ENCODE assay signal across 8 cellular contexts in genomic region chr3:52197499-52197841, GRCh38. TPM values are rescaled to one million over a fixed set of nuclear protein-coding genes. Genes with fewer than 3 reads are reported as not detected.
A peak's percentile ranks its signal among the peaks of the same experiment; 100 is the strongest.
DNase-seq lines count a peak whose midpoint lies in the region; ATAC-seq, FAIRE-seq and TF ChIP-seq lines count a peak whose summit lies in the region.

No MANE protein-coding gene starts in this region.

- FAIRE-seq in bronchial epithelial cell (lab: Jason Lieb, UNC), result no peak

- H3K4me1 ChIP-seq in ACC112 (ENCODE audit: control insufficient read depth, insufficient read depth, low read length, unreplicated experiment) (peaks cover 56% of the 10 kb centered on the region), mucosa of descending colon (ENCODE audit: low read depth) (peaks cover 38% of the 10 kb centered on the region)

- no peaks in the 10 kb centered on the region for H3K9me3 ChIP-seq in mucosa of descending colon

- peak overlapping the region; percentile 89 for H3K4me3 ChIP-seq in ACC112 (ENCODE audit: low read depth, low read length)
- H3K4me3 ChIP-seq in bronchial epithelial cell (ENCODE audit: low read depth, low read length), result peak overlapping the region; percentile 85
- no peak overlapping the region for H3K4me3 ChIP-seq in mucosa of descending colon

- peaks cover 9% of the 10 kb centered on the region; the same call in 1 of the 2 replicates for H3K36me3 ChIP-seq in ACC112 (ENCODE audit: insufficient read depth, low read length)
- H3K36me3 ChIP-seq in bronchial epithelial cell (ENCODE audit: control insufficient read depth, insufficient read depth, low read length), result peaks cover 5% of the 10 kb centered on the region
- H3K36me3 ChIP-seq in mucosa of descending colon (ENCODE audit: low read depth), result no peaks in the 10 kb centered on the region

- H2AFZ ChIP-seq in ACC112 (ENCODE audit: low read length, unreplicated experiment), result peak overlapping the region; percentile 41

- H3K27me3 ChIP-seq in ACC112 (ENCODE audit: insufficient read depth, low read length), result no peaks in the 10 kb centered on the region
- H3K27me3 ChIP-seq in bronchial epithelial cell (ENCODE audit: control insufficient read depth, insufficient read depth, low read length), result peaks cover under 1% of the 10 kb centered on the region

- peaks cover 15% of the 10 kb centered on the region for H3K79me2 ChIP-seq in ACC112 (ENCODE audit: control insufficient read depth, insufficient read depth, low read length, unreplicated experiment)

- DNase-seq in bronchial epithelial cell (ENCODE audit: low read depth) (no peak), mucosa of descending colon (no peak), amygdala (lab: John Stamatoyannopoulos, UW) (no peak), dermis blood vessel endothelial cell (no peak), DMS79 (lab: John Stamatoyannopoulos, UW) (no peak)

- no peak overlapping the region for H3K27ac ChIP-seq in ACC112 (ENCODE audit: low read depth, low read length)

- TF ChIP-seq CTCF in bronchial epithelial cell (IDR thresholded peaks at IDR 0.05; ENCODE audit: insufficient read depth, low read length, severe bottlenecking), result no peak
- no peak for TF ChIP-seq CTCF in mucosa of descending colon (IDR thresholded peaks at IDR 0.05)

- intact Hi-C loops in mucosa of descending colon (cut with DNase I, micrococcal nuclease), result no loop called here

- ATAC-seq in HG03175 (IDR thresholded peaks at IDR 0.05; ENCODE audit: unreplicated experiment), result peak; percentile 1
- ATAC-seq in mucosa of descending colon, result peak; percentile 15
- no peak for ATAC-seq in GM21528 (IDR thresholded peaks at IDR 0.05; ENCODE audit: low FRiP score, unreplicated experiment)

RNA-seq across cellular contexts. Expression of gene ALAS1, which starts 0.5 kb away (rescaled TPM):
- total RNA-seq in bronchial epithelial cell (32.1 and 66.7 TPM in 2 replicates), mucosa of descending colon (100 to 1,000 TPM in 1 of 3 donors, 10 to 100 TPM in 2; 67.2 to 103 (median 94.6) TPM), dermis blood vessel endothelial cell (41.0 and 51.7 TPM in 2 replicates)

RNA-seq across cellular contexts. Expression of gene TLR9, which starts 28.0 kb away (rescaled TPM):
- total RNA-seq in bronchial epithelial cell (not detected in 2 replicates), mucosa of descending colon (under 1 TPM in 2 of 3 donors, not detected in 1; 0.77 to 0.89 TPM), dermis blood vessel endothelial cell (under 0.01 TPM in 1 of 2 replicates, not detected in the other)

RNA-seq across cellular contexts. Expression of gene TWF2, which starts 41.5 kb away (rescaled TPM):
- total RNA-seq in bronchial epithelial cell, result 47.6 and 57.7 TPM in 2 replicates
- 10 to 100 TPM; 39.1 to 41.1 (median 41.0) TPM for total RNA-seq in mucosa of descending colon
- 144 and 147 TPM in 2 replicates for total RNA-seq in dermis blood vessel endothelial cell

RNA-seq across cellular contexts. Expression of gene POC1A, which starts 43.2 kb away (rescaled TPM):
- total RNA-seq in bronchial epithelial cell (1.8 and 3.3 TPM in 2 replicates), mucosa of descending colon (10 to 100 TPM in 1 of 3 donors, 1 to 10 TPM in 2; 2.9 to 12.1 (median 7.7) TPM), dermis blood vessel endothelial cell (3.7 and 17.6 TPM in 2 replicates)

RNA-seq across cellular contexts. Expression of gene PPM1M, which starts 48.1 kb away (rescaled TPM):
- total RNA-seq in bronchial epithelial cell, result 2.0 and 2.6 TPM in 2 replicates
- total RNA-seq in mucosa of descending colon, result 10 to 100 TPM in 1 of 3 donors, 1 to 10 TPM in 2; 3.9 to 21.4 (median 9.7) TPM
- 20.6 and 25.0 TPM in 2 replicates for total RNA-seq in dermis blood vessel endothelial cell
